Comparison of ENCODE assay signal across 8 cellular contexts in genomic region chr1:63522891-63523728, GRCh38. TPM values are rescaled to one million over a fixed set of nuclear protein-coding genes. Genes with fewer than 3 reads are reported as not detected.
DNase-seq lines count a peak whose midpoint lies in the region; ATAC-seq and TF ChIP-seq lines count a peak whose summit lies in the region.

Gene EFCAB7 (plus strand): TSS chr1:63523525. CDS start chr1:63525573, 2,048 bp downstream.
Gene ITGB3BP (minus strand): TSS chr1:63523225. CDS start chr1:63523133, 92 bp downstream.

- H2AK5ac ChIP-seq in H9 (ENCODE audit: insufficient read length, low read length): no peak within 1 kb of the TSS

- no peak within 1 kb of the TSS for H3K4ac ChIP-seq in H9 (ENCODE audit: low read depth, low read length)

- H3K18ac ChIP-seq in H9 (ENCODE audit: insufficient read length, low read depth, low read length): peak within 1 kb of the TSS; percentile 89

- H3K23ac ChIP-seq in H9 (ENCODE audit: insufficient read length, low read depth, low read length): no peak within 1 kb of the TSS

- H3K4me3 Mint-ChIP-seq in H9: peak within 1 kb of the TSS; percentile 97
- peak within 1 kb of the TSS; percentile 98 for H3K4me3 Mint-ChIP-seq in neural crest cell

- no peak within 1 kb of the TSS for H2BK15ac ChIP-seq in H9 (ENCODE audit: low read depth, low read length)

- H3K79me1 ChIP-seq in H9 (ENCODE audit: insufficient read depth, low read depth, low read length, poor library complexity, severe bottlenecking): no peaks in the 10 kb centered on the region

- peak within 1 kb of the TSS; percentile 97 for H2AFZ ChIP-seq in H9 (ENCODE audit: low read length)

- intact Hi-C loops in stomach (cut with DNase I; ENCODE audit: low total_unique reads): no loop called here

- H3K27ac ChIP-seq in H9 (ENCODE audit: insufficient read length, low read depth, low read length): peak within 1 kb of the TSS; percentile 66
- H3K27ac ChIP-seq in foreskin keratinocyte: peak within 1 kb of the TSS; percentile 68
- H3K27ac ChIP-seq in stomach: peak within 1 kb of the TSS; percentile 85 to 92 (median 89)

- H3K27ac Mint-ChIP-seq in H9: peak within 1 kb of the TSS; percentile 99
- peak within 1 kb of the TSS; percentile 100 for H3K27ac Mint-ChIP-seq in neural crest cell (ENCODE audit: unreplicated experiment)

- H3K4me1 ChIP-seq in ES-I3 (ENCODE audit: insufficient read depth, low read length): peaks cover 4% of the 10 kb centered on the region; the same call in 1 of the 2 replicates
- no peaks in the 10 kb centered on the region for H3K4me1 ChIP-seq in H9 (ENCODE audit: insufficient read depth, low read length)
- H3K4me1 ChIP-seq in foreskin keratinocyte: peaks cover 11% of the 10 kb centered on the region
- H3K4me1 ChIP-seq in stomach: peaks cover 7 to 24% (median 19%) of the 10 kb centered on the region in 4 donors

- no peak for TF ChIP-seq EP300 in stomach (IDR thresholded peaks at IDR 0.05)

- H4K8ac ChIP-seq in H9 (replicated peaks; ENCODE audit: insufficient read length, low read depth, low read length): no peak within 1 kb of the TSS

- H3K4me3 ChIP-seq in stomach: peak within 1 kb of the TSS; percentile 59 to 78 (median 67)

- H3K56ac ChIP-seq in H9 (ENCODE audit: insufficient read length, low read depth, low read length): no peak within 1 kb of the TSS

- TF ChIP-seq POLR2A in stomach (IDR thresholded peaks at IDR 0.05): no peak

- WGBS in H9 (ENCODE audit: extremely low coverage, insufficient read length, low lambda C conversion rate): no CpG with 5 or more reads among the region's 50 CpGs
- 0% methylated on average over 45 to 50 of the region's 50 CpGs for WGBS in stomach, 5 donors

- peak within 1 kb of the TSS; percentile 79 for H3K4me2 ChIP-seq in H9 (ENCODE audit: insufficient read depth, insufficient read length, low read length)

- H3T11ph ChIP-seq in H9 (ENCODE audit: low read length): no peak within 1 kb of the TSS

- no peak within 1 kb of the TSS for H2BK5ac ChIP-seq in H9 (ENCODE audit: insufficient read length, low read length)

- H3K36me3 ChIP-seq in ES-I3 (ENCODE audit: insufficient read depth, low read length) (no peaks in the 10 kb centered on the region), stomach (peaks cover 0 to 16% (median 7%) of the 10 kb centered on the region in 4 donors)

- peaks cover 4% of the 10 kb centered on the region for H3K23me2 ChIP-seq in H9 (ENCODE audit: insufficient read length, low read depth, low read length, poor library complexity, severe bottlenecking)

- peak; percentile 94 for DNase-seq in H9
- peak; percentile 98 for DNase-seq in M059J (ENCODE audit: low read depth)
- DNase-seq in SHP77 treated with DMSO at 0.1 percent for 48 hours (lab: John Stamatoyannopoulos, UW): peak; percentile 93
- DNase-seq in activated gamma-delta T cell treated with anti-CD3 and anti-CD28 coated beads, Interleukin-2, amount 50 U/mL, for 16 hours (ENCODE audit: low read depth): peak; percentile 64
- DNase-seq in foreskin keratinocyte: peak; percentile 95 to 96
- DNase-seq in neural crest cell (ENCODE audit: low read depth, low spot score): peak; percentile 80
- DNase-seq in stomach: peak; percentile 80

- H3K36me3 Mint-ChIP-seq in H9 (ENCODE audit: insufficient read depth in 1 of 3, low read depth in 3 of 3): no peaks in the 10 kb centered on the region
- H3K36me3 Mint-ChIP-seq in neural crest cell (ENCODE audit: low read depth): peaks cover under 1% of the 10 kb centered on the region

- no peak within 1 kb of the TSS for H2BK20ac ChIP-seq in H9 (ENCODE audit: low read depth, low read length, poor library complexity, severe bottlenecking)

- no peaks in the 10 kb centered on the region for H3K27me3 Mint-ChIP-seq in H9 (ENCODE audit: low read depth)
- no peaks in the 10 kb centered on the region for H3K27me3 Mint-ChIP-seq in neural crest cell (ENCODE audit: low read depth)

- no peaks in the 10 kb centered on the region for H4K20me1 ChIP-seq in H9 (ENCODE audit: control insufficient read depth, insufficient read depth, insufficient read length)

- peak within 1 kb of the TSS; percentile 90; the same call in 1 of the 2 replicates for H3K14ac ChIP-seq in H9 (ENCODE audit: insufficient read depth, low read length)

- no peaks in the 10 kb centered on the region for H3K9me3 Mint-ChIP-seq in H9
- H3K9me3 Mint-ChIP-seq in neural crest cell: no peaks in the 10 kb centered on the region

- TF ChIP-seq CTCF in H9 (conservative IDR thresholded peaks at IDR 0.05): no peak
- no peak for TF ChIP-seq CTCF in foreskin keratinocyte (conservative IDR thresholded peaks at IDR 0.05)
- TF ChIP-seq CTCF in neural crest cell (conservative IDR thresholded peaks at IDR 0.05): no peak
- peak in 1 of 7 experiments; percentile 35 for TF ChIP-seq CTCF in stomach (IDR thresholded peaks at IDR 0.05)

- no peak within 1 kb of the TSS for H2BK12ac ChIP-seq in H9 (ENCODE audit: insufficient read length, low read depth, low read length)

- H3K27me3 ChIP-seq in H9 (ENCODE audit: insufficient read depth, low read length): no peaks in the 10 kb centered on the region
- no peaks in the 10 kb centered on the region for H3K27me3 ChIP-seq in foreskin keratinocyte
- H3K27me3 ChIP-seq in stomach: no peaks in the 10 kb centered on the region

- peaks cover 15 to 21% of the 10 kb centered on the region in 2 experiments for H3K4me1 Mint-ChIP-seq in H9
- peaks cover 30% of the 10 kb centered on the region for H3K4me1 Mint-ChIP-seq in neural crest cell

- H3K9ac ChIP-seq in ES-I3 (ENCODE audit: low read depth, low read length) (peak within 1 kb of the TSS; percentile 98), H9 (ENCODE audit: extremely low read depth, insufficient read length, low read length) (peak within 1 kb of the TSS; percentile 86)

- H4K5ac ChIP-seq in H9 (ENCODE audit: insufficient read length, low read depth, low read length): no peak within 1 kb of the TSS

- no peak within 1 kb of the TSS for H2BK120ac ChIP-seq in H9 (ENCODE audit: low read depth, low read length, poor library complexity, severe bottlenecking)

- H3K9me3 ChIP-seq in ES-I3 (ENCODE audit: control insufficient read depth, insufficient read depth, low read length) (no peaks in the 10 kb centered on the region), H9 (ENCODE audit: control insufficient read depth, low read depth, low read length) (no peaks in the 10 kb centered on the region), stomach (no peaks in the 10 kb centered on the region)

- no peaks in the 10 kb centered on the region for H3K79me2 ChIP-seq in H9 (ENCODE audit: insufficient read depth, low read length)

- peak; percentile 97 for ATAC-seq in foreskin keratinocyte

- no peak within 1 kb of the TSS for H4K91ac ChIP-seq in H9 (ENCODE audit: insufficient read length, low read depth, low read length)

RNA-seq across cellular contexts. Expression of gene EFCAB7, which starts in this region (rescaled TPM):
- total RNA-seq in H9 (2021) (3.0 and 4.2 TPM in 2 replicates), foreskin keratinocyte (3.9 and 4.0 TPM in 2 replicates), neural crest cell (10.6 and 11.0 TPM in 2 replicates), stomach (10 to 100 TPM in 2 of 5 donors, 1 to 10 TPM in 2, not detected in 1; 2.9 to 14.9 (median 8.2) TPM)
- total RNA-seq in M059J (2014; rRNA removed; shearing (Covaris generic)): 5.1 and 6.9 TPM in 2 replicates
- polyA plus RNA-seq in foreskin keratinocyte (1.5 and 2.1 TPM in 2 replicates), stomach (1 to 10 TPM; 2.6 to 3.1 (median 2.9) TPM)

RNA-seq across cellular contexts. Expression of gene ITGB3BP, which starts in this region (rescaled TPM):
- total RNA-seq in H9 (2021): 46.6 and 47.2 TPM in 2 replicates
- total RNA-seq in M059J (2014; rRNA removed; shearing (Covaris generic)): 63.0 and 69.4 TPM in 2 replicates
- 32.8 and 36.5 TPM in 2 replicates for total RNA-seq in foreskin keratinocyte
- 29.5 and 34.0 TPM in 2 replicates for polyA plus RNA-seq in foreskin keratinocyte
- 55.8 and 57.6 TPM in 2 replicates for total RNA-seq in neural crest cell
- total RNA-seq in stomach: 10 to 100 TPM in 3 of 5 donors, 1 to 10 TPM in 1, not detected in 1; 6.4 to 36.9 (median 20.6) TPM
- polyA plus RNA-seq in stomach: 10 to 100 TPM; 20.2 to 26.9 (median 21.3) TPM

Comparison
In these comparisons a context has a peak if more than half of its experiments do, and no peak if none do; other contexts are left out.
1. Peak in every context shown above with its lines: DNase-seq, ATAC-seq, H3K4me3 ChIP-seq and H3K27ac ChIP-seq.